Comparison of ENCODE assay signal across 4 cellular contexts in the genomic region with DNA sequence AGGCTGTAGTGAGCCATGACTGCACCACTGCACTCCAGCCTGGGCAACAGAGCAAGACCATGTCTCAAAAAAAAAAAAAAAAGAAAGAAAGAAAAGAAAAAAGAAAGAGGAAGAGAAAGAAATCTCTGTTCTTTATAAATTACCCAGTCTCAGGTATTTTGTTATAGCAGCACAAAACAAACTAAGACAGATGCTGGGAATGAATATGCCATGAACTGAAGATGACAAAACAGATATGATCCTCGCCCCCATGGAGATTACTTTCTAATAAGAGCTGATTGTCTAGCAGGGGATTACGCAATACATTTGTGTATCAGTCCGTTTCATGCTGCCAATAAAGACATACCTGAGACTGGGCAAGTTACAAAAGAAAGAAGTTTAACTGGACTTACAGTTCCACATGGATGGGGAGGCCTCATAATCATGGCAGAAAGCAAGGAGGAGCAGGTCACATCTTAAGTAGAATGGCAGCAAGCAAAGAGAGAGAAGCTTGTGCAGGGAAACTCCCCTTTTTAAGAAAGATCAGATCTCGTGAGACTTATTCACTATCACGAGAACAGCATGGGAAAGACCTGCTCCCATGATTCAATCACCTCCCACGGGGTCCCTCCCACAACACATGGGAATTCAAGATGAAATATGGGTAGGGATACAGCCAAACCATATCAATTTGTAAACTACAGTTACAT.
TF ChIP-seq lines count a peak whose summit lies in the region.
"Not testable (repeated sequence)": the region's sequence is repeated elsewhere in the genome, so short reads cannot be mapped to it uniquely, and the experiment has no call there.

No MANE protein-coding gene starts in this region.

TF ChIP-seq in A549, 52 proteins besides CTCF, POLR2A, EP300 and RAD21:
- TF ChIP-seq CEBPB (IDR thresholded peaks at IDR 0.05) = peak; percentile 75 to 86; a peak in 3 of 4 replicates

TF ChIP-seq in GM12891, 5 proteins besides CTCF, POLR2A, EP300 and RAD21:
- peak; percentile 17; the same call in 1 of the 2 replicates for TF ChIP-seq SPI1 (IDR thresholded peaks at IDR 0.05; ENCODE audit: low read depth, low read length)

TF ChIP-seq in HCT116, 20 proteins besides CTCF, POLR2A, EP300 and RAD21:
- peak; percentile 31; the same call in 1 of the 2 replicates for TF ChIP-seq CEBPB (IDR thresholded peaks at IDR 0.05; ENCODE audit: low read depth)

TF ChIP-seq in K562, 482 proteins besides CTCF, POLR2A, EP300 and RAD21:
- TF ChIP-seq, protein P1, sequence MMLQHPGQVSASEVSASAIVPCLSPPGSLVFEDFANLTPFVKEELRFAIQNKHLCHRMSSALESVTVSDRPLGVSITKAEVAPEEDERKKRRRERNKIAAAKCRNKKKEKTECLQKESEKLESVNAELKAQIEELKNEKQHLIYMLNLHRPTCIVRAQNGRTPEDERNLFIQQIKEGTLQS (IDR thresholded peaks at IDR 0.05) = 0 out of 2 replicates have a peak, but pooled peaks have one; percentile 28
- TF ChIP-seq, protein P1 (CRISPR knock-in tag; conservative IDR thresholded peaks at IDR 0.05) = not testable (repeated sequence)
- TF ChIP-seq TRIM24 (IDR thresholded peaks at IDR 0.05) = peak in 1 of 2 experiments; percentile 31; a peak in 1 of 4 replicates
- 0 out of 2 replicates have a peak, but pooled peaks have one; percentile 6 for TF ChIP-seq EGR1 (conservative IDR thresholded peaks at IDR 0.05)
- TF ChIP-seq CEBPG (CRISPR knock-in tag; IDR thresholded peaks at IDR 0.05) = peak; percentile 73
- TF ChIP-seq CEBPG (tag; conservative IDR thresholded peaks at IDR 0.05 in 1 of 2, IDR thresholded peaks at IDR 0.05 in 1 of 2) = peak; percentile 78 to 97
- TF ChIP-seq CEBPB (tag; IDR thresholded peaks at IDR 0.05) = peak; percentile 98
- peak; percentile 75 for TF ChIP-seq CHD2 (IDR thresholded peaks at IDR 0.05; ENCODE audit: low read depth, low read length)
- TF ChIP-seq, protein P2, sequence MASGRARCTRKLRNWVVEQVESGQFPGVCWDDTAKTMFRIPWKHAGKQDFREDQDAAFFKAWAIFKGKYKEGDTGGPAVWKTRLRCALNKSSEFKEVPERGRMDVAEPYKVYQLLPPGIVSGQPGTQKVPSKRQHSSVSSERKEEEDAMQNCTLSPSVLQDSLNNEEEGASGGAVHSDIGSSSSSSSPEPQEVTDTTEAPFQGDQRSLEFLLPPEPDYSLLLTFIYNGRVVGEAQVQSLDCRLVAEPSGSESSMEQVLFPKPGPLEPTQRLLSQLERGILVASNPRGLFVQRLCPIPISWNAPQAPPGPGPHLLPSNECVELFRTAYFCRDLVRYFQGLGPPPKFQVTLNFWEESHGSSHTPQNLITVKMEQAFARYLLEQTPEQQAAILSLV (tag; IDR thresholded peaks at IDR 0.05) = peak; percentile 57; the same call in 1 of the 2 replicates
